In genomic region chr21:37563641-37564340, GRCh38 we compare ENCODE assay signal across 1 cellular context.
TF ChIP-seq lines count a peak whose summit lies in the region.

No MANE protein-coding gene starts in this region.

TF ChIP-seq in K562, 482 proteins besides CTCF, POLR2A, EP300 and RAD21 (continued from another document):
- TF ChIP-seq, protein P1, sequence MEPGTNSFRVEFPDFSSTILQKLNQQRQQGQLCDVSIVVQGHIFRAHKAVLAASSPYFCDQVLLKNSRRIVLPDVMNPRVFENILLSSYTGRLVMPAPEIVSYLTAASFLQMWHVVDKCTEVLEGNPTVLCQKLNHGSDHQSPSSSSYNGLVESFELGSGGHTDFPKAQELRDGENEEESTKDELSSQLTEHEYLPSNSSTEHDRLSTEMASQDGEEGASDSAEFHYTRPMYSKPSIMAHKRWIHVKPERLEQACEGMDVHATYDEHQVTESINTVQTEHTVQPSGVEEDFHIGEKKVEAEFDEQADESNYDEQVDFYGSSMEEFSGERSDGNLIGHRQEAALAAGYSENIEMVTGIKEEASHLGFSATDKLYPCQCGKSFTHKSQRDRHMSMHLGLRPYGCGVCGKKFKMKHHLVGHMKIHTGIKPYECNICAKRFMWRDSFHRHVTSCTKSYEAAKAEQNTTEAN (CRISPR knock-in tag; IDR thresholded peaks at IDR 0.05), result peak; percentile 90; the same call in 1 of the 2 replicates
- TF ChIP-seq ZNF668 (CRISPR knock-in tag; IDR thresholded peaks at IDR 0.05) (0 out of 2 replicates have a peak, but pooled peaks have one; percentile 48), CHD2 (IDR thresholded peaks at IDR 0.05; ENCODE audit: low read depth, low read length) (no peak), TBP (optimal IDR thresholded peaks at IDR 0.05; ENCODE audit: low read depth, low read length) (peak; percentile 86), DACH1 (IDR thresholded peaks at IDR 0.05; ENCODE audit: partially characterized antibody) (peak; percentile 11), SMARCE1 (IDR thresholded peaks at IDR 0.05) (no peak), THRB (CRISPR knock-in tag; conservative IDR thresholded peaks at IDR 0.05) (no peak), HNRNPLL (IDR thresholded peaks at IDR 0.05; ENCODE audit: low read depth, low read length, poor library complexity, severe bottlenecking) (peak; percentile 52), NCOA1 (IDR thresholded peaks at IDR 0.05; ENCODE audit: low read depth) (no peak; the same call in none of the 2 replicates), E2F3 (CRISPR knock-in tag; IDR thresholded peaks at IDR 0.05) (peak; percentile 5; the same call in 1 of the 2 replicates), KAT7 (CRISPR knock-in tag; IDR thresholded peaks at IDR 0.05; ENCODE audit: borderline replicate concordance) (peak; percentile 26), TRIM24 (IDR thresholded peaks at IDR 0.05) (0 out of 4 replicates have a peak, but pooled peaks of 1 of the 2 experiments have one; percentile 36), MCM2 (IDR thresholded peaks at IDR 0.05; ENCODE audit: low read depth) (no peak), ATF4 (CRISPR knock-in tag; IDR thresholded peaks at IDR 0.05) (0 out of 2 replicates have a peak, but pooled peaks have one; percentile 13), EGR1 (conservative IDR thresholded peaks at IDR 0.05) (peak; percentile 71; the same call in 1 of the 2 replicates), ZNF766 (CRISPR knock-in tag; conservative IDR thresholded peaks at IDR 0.05) (peak; percentile 49; the same call in 1 of the 2 replicates), ETV6 (IDR thresholded peaks at IDR 0.05; ENCODE audit: borderline replicate concordance in 1 of 2, low read depth in 2 of 2, low read length in 1 of 2) (no peak), ETV6 (CRISPR knock-in tag; IDR thresholded peaks at IDR 0.05; ENCODE audit: borderline replicate concordance) (peak; percentile 94), ILK (tag; IDR thresholded peaks at IDR 0.05; ENCODE audit: borderline replicate concordance, low read depth) (no peak), HNRNPK (IDR thresholded peaks at IDR 0.05; ENCODE audit: low read depth, low read length, poor library complexity, severe bottlenecking) (no peak), KLF6 (CRISPR knock-in tag; IDR thresholded peaks at IDR 0.05; ENCODE audit: borderline replicate concordance) (no peak), LARP7 (IDR thresholded peaks at IDR 0.05) (no peak), ZNF174 (CRISPR knock-in tag; IDR thresholded peaks at IDR 0.05) (no peak), KLF13 (tag; IDR thresholded peaks at IDR 0.05; ENCODE audit: borderline replicate concordance, low read depth) (0 out of 2 replicates have a peak, but pooled peaks have one; percentile 17), ZBTB33 (CRISPR knock-in tag; IDR thresholded peaks at IDR 0.05) (peak; percentile 86), CEBPB (tag; IDR thresholded peaks at IDR 0.05) (no peak), THRAP3 (IDR thresholded peaks at IDR 0.05; ENCODE audit: borderline replicate concordance) (no peak), GATA2 (CRISPR knock-in tag; IDR thresholded peaks at IDR 0.05) (0 out of 2 replicates have a peak, but pooled peaks have one; percentile 3), MECOM (CRISPR knock-in tag; IDR thresholded peaks at IDR 0.05) (0 out of 2 replicates have a peak, but pooled peaks have one; percentile 49), MEIS2 (IDR thresholded peaks at IDR 0.05; ENCODE audit: partially characterized antibody) (peak; percentile 81), ZNF584 (CRISPR knock-in tag; IDR thresholded peaks at IDR 0.05; ENCODE audit: low read depth) (no peak), CBX3 (IDR thresholded peaks at IDR 0.05; ENCODE audit: borderline replicate concordance in 1 of 2, low read length in 2 of 2) (peak in 1 of 2 experiments; percentile 74; a peak in 1 of 3 replicates), SMARCC2 (IDR thresholded peaks at IDR 0.05; ENCODE audit: low read depth) (no peak), KDM4B (IDR thresholded peaks at IDR 0.05; ENCODE audit: borderline replicate concordance in 2 of 2, low read depth in 1 of 2) (peak in 1 of 2 experiments; percentile 73; a peak in 1 of 4 replicates), CHCHD3 (CRISPR knock-in tag; IDR thresholded peaks at IDR 0.05) (no peak), DLX4 (CRISPR knock-in tag; IDR thresholded peaks at IDR 0.05) (no peak), ELK3 (CRISPR knock-in tag; IDR thresholded peaks at IDR 0.05) (no peak), ZKSCAN8 (CRISPR knock-in tag; IDR thresholded peaks at IDR 0.05) (no peak), ZBTB11 (CRISPR knock-in tag; IDR thresholded peaks at IDR 0.05) (no peak), COPS2 (conservative IDR thresholded peaks at IDR 0.05) (no peak), KDM1A (IDR thresholded peaks at IDR 0.05) (no peak), PKNOX1 (IDR thresholded peaks at IDR 0.05) (peak; percentile 79), ZNF239 (CRISPR knock-in tag; IDR thresholded peaks at IDR 0.05) (no peak), ZNF57 (CRISPR knock-in tag; IDR thresholded peaks at IDR 0.05) (no peak), ZNF830 (CRISPR knock-in tag; IDR thresholded peaks at IDR 0.05) (peak; percentile 63; the same call in 1 of the 2 replicates), ZFX (CRISPR knock-in tag; IDR thresholded peaks at IDR 0.05) (peak; percentile 89), U2AF1 (optimal IDR thresholded peaks at IDR 0.05; ENCODE audit: low read depth, low read length) (peak; percentile 89), NFXL1 (CRISPR knock-in tag; IDR thresholded peaks at IDR 0.05) (no peak), ARID3B (CRISPR knock-in tag; IDR thresholded peaks at IDR 0.05; ENCODE audit: borderline replicate concordance) (no peak; the same call in 1 of the 2 replicates)
- TF ChIP-seq, protein P2, sequence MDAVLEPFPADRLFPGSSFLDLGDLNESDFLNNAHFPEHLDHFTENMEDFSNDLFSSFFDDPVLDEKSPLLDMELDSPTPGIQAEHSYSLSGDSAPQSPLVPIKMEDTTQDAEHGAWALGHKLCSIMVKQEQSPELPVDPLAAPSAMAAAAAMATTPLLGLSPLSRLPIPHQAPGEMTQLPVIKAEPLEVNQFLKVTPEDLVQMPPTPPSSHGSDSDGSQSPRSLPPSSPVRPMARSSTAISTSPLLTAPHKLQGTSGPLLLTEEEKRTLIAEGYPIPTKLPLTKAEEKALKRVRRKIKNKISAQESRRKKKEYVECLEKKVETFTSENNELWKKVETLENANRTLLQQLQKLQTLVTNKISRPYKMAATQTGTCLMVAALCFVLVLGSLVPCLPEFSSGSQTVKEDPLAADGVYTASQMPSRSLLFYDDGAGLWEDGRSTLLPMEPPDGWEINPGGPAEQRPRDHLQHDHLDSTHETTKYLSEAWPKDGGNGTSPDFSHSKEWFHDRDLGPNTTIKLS (IDR thresholded peaks at IDR 0.05; ENCODE audit: borderline replicate concordance, low read depth), result peak; percentile 90
- TF ChIP-seq, protein P3, sequence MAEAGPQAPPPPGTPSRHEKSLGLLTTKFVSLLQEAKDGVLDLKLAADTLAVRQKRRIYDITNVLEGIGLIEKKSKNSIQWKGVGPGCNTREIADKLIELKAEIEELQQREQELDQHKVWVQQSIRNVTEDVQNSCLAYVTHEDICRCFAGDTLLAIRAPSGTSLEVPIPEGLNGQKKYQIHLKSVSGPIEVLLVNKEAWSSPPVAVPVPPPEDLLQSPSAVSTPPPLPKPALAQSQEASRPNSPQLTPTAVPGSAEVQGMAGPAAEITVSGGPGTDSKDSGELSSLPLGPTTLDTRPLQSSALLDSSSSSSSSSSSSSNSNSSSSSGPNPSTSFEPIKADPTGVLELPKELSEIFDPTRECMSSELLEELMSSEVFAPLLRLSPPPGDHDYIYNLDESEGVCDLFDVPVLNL (CRISPR knock-in tag; IDR thresholded peaks at IDR 0.05; ENCODE audit: low read depth), result 0 out of 2 replicates have a peak, but pooled peaks have one; percentile 72
- TF ChIP-seq, protein P4, sequence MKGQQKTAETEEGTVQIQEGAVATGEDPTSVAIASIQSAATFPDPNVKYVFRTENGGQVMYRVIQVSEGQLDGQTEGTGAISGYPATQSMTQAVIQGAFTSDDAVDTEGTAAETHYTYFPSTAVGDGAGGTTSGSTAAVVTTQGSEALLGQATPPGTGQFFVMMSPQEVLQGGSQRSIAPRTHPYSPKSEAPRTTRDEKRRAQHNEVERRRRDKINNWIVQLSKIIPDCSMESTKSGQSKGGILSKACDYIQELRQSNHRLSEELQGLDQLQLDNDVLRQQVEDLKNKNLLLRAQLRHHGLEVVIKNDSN (CRISPR knock-in tag; IDR thresholded peaks at IDR 0.05), result peak; percentile 99
TF ChIP-seq in K562: peak in this region for 202.
